ENCODE assay signal across 18 cellular contexts in the genomic region with DNA sequence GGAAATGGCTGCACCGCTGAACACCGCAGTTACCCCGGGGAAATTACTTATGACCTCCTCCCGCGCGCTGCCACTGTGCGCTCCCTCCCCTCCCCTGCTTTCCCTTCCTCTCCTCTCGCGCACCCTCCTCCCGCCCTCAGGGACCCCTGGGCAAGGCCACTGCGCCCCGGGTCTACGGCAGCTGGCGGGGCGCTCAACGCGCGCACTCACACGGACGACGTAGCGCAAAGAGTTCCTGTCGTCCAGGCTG. TPM values are rescaled to one million over a fixed set of nuclear protein-coding genes. Genes with fewer than 3 reads are reported as not detected.
DNase-seq lines count a peak whose midpoint lies in the region; ATAC-seq, FAIRE-seq and TF ChIP-seq lines count a peak whose summit lies in the region.
"Had no signal": no experiment of that assay in that cellular context is flagged by ENCODE, and none has a peak within 500 bp of the region (broad histone marks: within the 10 kb centered on the region; RNA-seq: fewer than 3 reads in every experiment).

No MANE protein-coding gene starts in this region.

- H2AK5ac ChIP-seq in H1 (ENCODE audit: low read depth, low read length) (no peak overlapping the region), mesendoderm (ENCODE audit: low read length) (no peak overlapping the region)

- intact Hi-C loops in PC-3 (cut with micrococcal nuclease) = no loop called here

- H4K91ac ChIP-seq in H1 (replicated peaks; ENCODE audit: insufficient read length, low read length) = peak overlapping the region; percentile 54

- H3K18ac ChIP-seq in H1 (ENCODE audit: extremely low read depth, low read length) (peak overlapping the region; percentile 90; the same call in 1 of the 2 replicates), mesendoderm (ENCODE audit: low read length) (no peak overlapping the region)

- DNase-seq in PC-3 (no peak), H1 (ENCODE audit: low read depth in 1 of 2, low spot score in 2 of 2) (no peak), mesendoderm (no peak), upper lobe of left lung (peak in 1 of 2 donors; percentile 86), activated T-cell treated with anti-CD3 and anti-CD28 coated beads for 4 hours (no peak)
- DNase-seq: activated effector memory CD4-positive, alpha-beta T cell treated with Interleukin-2 at 50 U/mL for 16 hours; DMS79; head of caudate nucleus; NCI-H2171; T-helper 1 cell had no signal

- H4K5ac ChIP-seq in H1 (ENCODE audit: insufficient read length, low read depth, low read length) (peak overlapping the region; percentile 29), mesendoderm (ENCODE audit: low read length) (no peak overlapping the region)

- WGBS in H1 (ENCODE audit: extremely low coverage in 1 of 2, insufficient coverage in 1 of 2, insufficient read length in 1 of 2, insufficient replicate concordance in 2 of 2, low coverage in 1 of 2, low lambda C conversion rate in 2 of 2, missing lambda C conversion rate in 1 of 2), 2 experiments = 1% methylated on average over 21 of the region's 23 CpGs; no CpG with 5 or more reads in 1 of the 2 experiments
- WGBS in mesendoderm (ENCODE audit: extremely low coverage, insufficient coverage, low lambda C conversion rate) = no CpG with 5 or more reads among the region's 23 CpGs
- WGBS in upper lobe of left lung, 2 donors = 24 to 39% methylated on average over 18 to 23 of the region's 23 CpGs

- no peaks in the 10 kb centered on the region for H3K36me3 ChIP-seq in PC-3 (ENCODE audit: low read depth, low read length)
- H3K36me3 ChIP-seq in H1 (ENCODE audit: control insufficient read depth in 2 of 4, insufficient read depth in 4 of 4, low read length in 3 of 4) = no peaks in the 10 kb centered on the region; a peak in 1 of 8 replicates
- no peaks in the 10 kb centered on the region for H3K36me3 ChIP-seq in mesendoderm (ENCODE audit: control insufficient read depth, insufficient read depth, low read length)
- H3K36me3 ChIP-seq in upper lobe of left lung = no peaks in the 10 kb centered on the region

- peak overlapping the region; percentile 72; the same call in 1 of the 2 replicates for H2BK20ac ChIP-seq in H1 (ENCODE audit: low read length)

- H3F3A ChIP-seq in PC-3 (ENCODE audit: low read length, unreplicated experiment) = no peaks in the 10 kb centered on the region

- no peak overlapping the region for H2AFZ ChIP-seq in PC-3 (ENCODE audit: low read length)
- no peak overlapping the region for H2AFZ ChIP-seq in H1 (ENCODE audit: low read length)

- no peaks in the 10 kb centered on the region for H3K9me2 ChIP-seq in PC-3 (replicated peaks; ENCODE audit: low read length)

- H3K9ac ChIP-seq in PC-3 (ENCODE audit: low read length) (no peak overlapping the region), H1 (replicated peaks in 1 of 4; ENCODE audit: extremely low read depth in 1 of 4, low read depth in 3 of 4, low read length in 3 of 4) (no peak overlapping the region; a peak in 2 of 7 replicates), mesendoderm (ENCODE audit: low read length) (no peak overlapping the region)

- H3K23me2 ChIP-seq in H1 (ENCODE audit: low read depth, low read length) = peaks cover 29% of the 10 kb centered on the region; the same call in 1 of the 2 replicates

- H2BK15ac ChIP-seq in H1 (ENCODE audit: low read length) (no peak overlapping the region; the same call in 1 of the 2 replicates), mesendoderm (replicated peaks; ENCODE audit: low read depth) (no peak overlapping the region)

- TF ChIP-seq POLR2A in H1 (IDR thresholded peaks at IDR 0.05; ENCODE audit: control extremely low read depth in 1 of 2, low read depth in 2 of 2, low read length in 2 of 2) (no peak), upper lobe of left lung (IDR thresholded peaks at IDR 0.05) (peak in 1 of 4 donors; percentile 47)

- no TSS peak for BruUV-seq in PC-3 (replicated peaks; lab: Mats Ljungman, UMichigan)

- FAIRE-seq in H1 (lab: Jason Lieb, UNC) = no peak

- peak overlapping the region; percentile 14 for H2BK120ac ChIP-seq in H1 (replicated peaks; ENCODE audit: low read depth, low read length)
- no peak overlapping the region for H2BK120ac ChIP-seq in mesendoderm (ENCODE audit: low read depth, low read length)

- H3K4ac ChIP-seq in H1 (replicated peaks; ENCODE audit: insufficient read length, low read depth, low read length) (peak overlapping the region; percentile 78), mesendoderm (ENCODE audit: low read depth, low read length) (no peak overlapping the region)

- no peaks in the 10 kb centered on the region for H3K9me3 ChIP-seq in PC-3 (ENCODE audit: low read length)
- H3K9me3 ChIP-seq in H1 (ENCODE audit: insufficient read depth in 2 of 2, low read depth in 1 of 2, low read length in 1 of 2) = no peaks in the 10 kb centered on the region
- no peaks in the 10 kb centered on the region for H3K9me3 ChIP-seq in upper lobe of left lung

- H3K4me2 ChIP-seq in PC-3 (ENCODE audit: low read length) (no peak overlapping the region), H1 (ENCODE audit: insufficient read depth in 1 of 2, low read depth in 2 of 2, low read length in 2 of 2) (peak overlapping the region; percentile 78 to 96), mesendoderm (ENCODE audit: low read length) (peak overlapping the region; percentile 2)

- peaks cover 14% of the 10 kb centered on the region; the same call in 1 of the 2 replicates for H3K4me1 ChIP-seq in PC-3 (ENCODE audit: insufficient read depth, low read length)
- H3K4me1 ChIP-seq in H1 (replicated peaks in 1 of 4; ENCODE audit: control insufficient read depth in 3 of 4, insufficient read depth in 4 of 4, low read length in 3 of 4) = peaks cover 5 to 32% (median 15%) of the 10 kb centered on the region in 4 experiments
- no peaks in the 10 kb centered on the region for H3K4me1 ChIP-seq in mesendoderm (ENCODE audit: control insufficient read depth, low read depth, low read length)
- H3K4me1 ChIP-seq in upper lobe of left lung = peaks cover 3 to 30% (median 10%) of the 10 kb centered on the region in 4 donors

- CTCF ChIA-PET in PC-3 (lab: Charles Lee) (interaction anchor here (1.0 kb wide), 1 partner anchor 53 kb away, joined by 10 read pairs; no protein-coding TSS in a partner anchor), H1 (lab: Charles Lee; ENCODE audit: partially characterized antibody) (interaction anchor here (0.9 to 2.8 kb wide), 16 partner anchors 11 to 458 kb away, joined by 3 to 23 read pairs (median 6); no protein-coding TSS in a partner anchor)

- peak overlapping the region; percentile 80; the same call in 1 of the 2 replicates for H2BK12ac ChIP-seq in H1 (ENCODE audit: low read depth, low read length)

- H3K27ac ChIP-seq in PC-3 (ENCODE audit: low read length) (peak overlapping the region; percentile 62; the same call in 1 of the 2 replicates), H1 (ENCODE audit: low read depth, low read length) (no peak overlapping the region), mesendoderm (ENCODE audit: low read depth, low read length) (no peak overlapping the region), upper lobe of left lung (peak overlapping the region; percentile 57 to 85 (median 69))
- H3K27ac ChIP-seq: coronary artery, RWPE1 had no signal

- H3K56ac ChIP-seq in H1 (replicated peaks; ENCODE audit: insufficient read length, low read depth, low read length) = no peak overlapping the region
- no peak overlapping the region for H3K56ac ChIP-seq in mesendoderm (ENCODE audit: low read length)

- H4K8ac ChIP-seq in H1 (ENCODE audit: extremely low read depth, insufficient read depth, low read length) (peak overlapping the region; percentile 69; the same call in 1 of the 2 replicates), mesendoderm (ENCODE audit: low read depth, low read length) (no peak overlapping the region)

- H4K20me1 ChIP-seq in PC-3 (ENCODE audit: low read length) (no peaks in the 10 kb centered on the region), H1 (replicated peaks in 1 of 2; ENCODE audit: control insufficient read depth in 1 of 2, insufficient read depth in 2 of 2, low read length in 2 of 2) (peaks cover 0 to 4% of the 10 kb centered on the region in 2 experiments)

- H2BK5ac ChIP-seq in H1 (ENCODE audit: low read depth, low read length) (no peak overlapping the region), mesendoderm (ENCODE audit: low read length) (no peak overlapping the region)

- H3K79me2 ChIP-seq in PC-3 (ENCODE audit: low read length) (no peaks in the 10 kb centered on the region), H1 (ENCODE audit: control insufficient read depth in 1 of 2, insufficient read depth in 2 of 2, low read length in 2 of 2) (no peaks in the 10 kb centered on the region), mesendoderm (ENCODE audit: control insufficient read depth, insufficient read depth, low read length) (no peaks in the 10 kb centered on the region)

- POLR2A ChIA-PET in PC-3 (lab: Charles Lee; ENCODE audit: unreplicated experiment) (interaction anchor here (0.6 kb wide), 1 partner anchor 67 kb away, joined by 6 read pairs; no protein-coding TSS in a partner anchor), H1 (lab: Charles Lee; ENCODE audit: partially characterized antibody) (interaction anchor here (0.8 to 5.0 kb wide), 12 partner anchors 9 to 103 kb away, joined by 3 to 57 read pairs (median 4); no protein-coding TSS in a partner anchor)

- no peak for TF ChIP-seq EP300 in H1 (IDR thresholded peaks at IDR 0.05; ENCODE audit: borderline replicate concordance in 1 of 2, low read depth in 2 of 2, low read length in 2 of 2)
- TF ChIP-seq EP300 in upper lobe of left lung (IDR thresholded peaks at IDR 0.05) = no peak

- TF ChIP-seq CTCF in PC-3 (conservative IDR thresholded peaks at IDR 0.05; ENCODE audit: low read depth, low read length) (no peak), H1 (IDR thresholded peaks at IDR 0.05; ENCODE audit: control extremely low read depth in 1 of 3, insufficient read depth in 1 of 3, low read depth in 1 of 3, low read length in 3 of 3) (no peak), upper lobe of left lung (IDR thresholded peaks at IDR 0.05) (no peak)

- H3K23ac ChIP-seq in H1 (ENCODE audit: insufficient read length) (no peak overlapping the region), mesendoderm (ENCODE audit: low read length) (no peak overlapping the region)

- H3K4me3 ChIP-seq in PC-3 (ENCODE audit: low read length) (no peak overlapping the region), H1 (ENCODE audit: extremely low read depth in 1 of 4, insufficient read depth in 2 of 4, low read depth in 3 of 4, low read length in 4 of 4) (peak overlapping the region; percentile 55 to 65 (median 63)), mesendoderm (ENCODE audit: low read length) (no peak overlapping the region), upper lobe of left lung (peak overlapping the region in 3 of 4 donors; percentile 25 to 39 (median 39))

- H3K14ac ChIP-seq in H1 (ENCODE audit: insufficient read length) = no peak overlapping the region

- ATAC-seq in PC-3 (no peak), upper lobe of left lung (ENCODE audit: low FRiP score in 2 of 2) (peak; percentile 33 to 75), GM19395 (IDR thresholded peaks at IDR 0.05; ENCODE audit: unreplicated experiment) (no peak), HG03045 (IDR thresholded peaks at IDR 0.05; ENCODE audit: unreplicated experiment) (no peak)

- TF ChIP-seq RAD21 in H1 (IDR thresholded peaks at IDR 0.05 in 1 of 2, conservative IDR thresholded peaks at IDR 0.05 in 1 of 2; ENCODE audit: low read depth in 2 of 2, low read length in 2 of 2) = no peak

- no peaks in the 10 kb centered on the region for H3K27me3 ChIP-seq in PC-3 (ENCODE audit: low read length)
- peaks cover 22 to 66% (median 66%) of the 10 kb centered on the region in 4 experiments for H3K27me3 ChIP-seq in H1 (replicated peaks in 1 of 4; ENCODE audit: control insufficient read depth in 3 of 4, extremely low read depth in 1 of 4, insufficient read depth in 3 of 4, low read length in 3 of 4)
- peaks cover 46% of the 10 kb centered on the region for H3K27me3 ChIP-seq in mesendoderm (ENCODE audit: insufficient read depth, low read length, poor library complexity)
- H3K27me3 ChIP-seq in upper lobe of left lung = peaks cover 1 to 26% (median 7%) of the 10 kb centered on the region in 4 donors

- H3K79me1 ChIP-seq in H1 (ENCODE audit: low read depth, low read length) (no peaks in the 10 kb centered on the region), mesendoderm (ENCODE audit: low read length) (no peaks in the 10 kb centered on the region)

RNA-seq across cellular contexts. Expression of a gene that starts 7.9 kb away (rescaled TPM):
- total RNA-seq in PC-3 (2014; rRNA removed) (8.6 and 14.4 TPM in 2 replicates), upper lobe of left lung (10 to 100 TPM in 5 of 6 donors, 1 to 10 TPM in 1; 4.8 to 59.1 (median 30.8) TPM)
- 0.15 TPM in 1 of 2 replicates, not detected in the other for total RNA-seq in H1 (2021; fragmentation: NEBNext Ultra II Directional; extraction: Animal tissue kit (Norgen Biotek cat#: 25700))
- polyA plus RNA-seq in H1 (2011; rRNA removed) = 0.15 and 0.20 TPM in 2 replicates
- 0.06 TPM for polyA plus RNA-seq in H1 (2011; cell fraction: cytosol; rRNA removed)
- 0.19 TPM for polyA plus RNA-seq in H1 (2011; cell fraction: nucleus; rRNA removed)
- polyA plus RNA-seq in H1 (2012, experiment 1 of 2) = 0.28 to 0.85 TPM (median 0.65 TPM) in 4 replicates
- 0.07 TPM for polyA plus RNA-seq in H1 (2012, experiment 2 of 2)
- polyA plus RNA-seq in H1 (2013, experiment 1 of 2) = 0.12 TPM
- 0.06 TPM for polyA plus RNA-seq in H1 (2013, experiment 2 of 2)
- polyA minus RNA-seq in H1 (2011; rRNA and poly(A)+ RNA removed) = 0.06 and 0.07 TPM in 2 replicates
- not detected for polyA minus RNA-seq in H1 (2011; cell fraction: cytosol; rRNA and poly(A)+ RNA removed)
- not detected for polyA minus RNA-seq in H1 (2011; cell fraction: nucleus; rRNA and poly(A)+ RNA removed)
- polyA plus RNA-seq in mesendoderm (2013, experiment 1 of 2) = 0.03 TPM
- not detected for polyA plus RNA-seq in mesendoderm (2013, experiment 2 of 2)
- total RNA-seq: activated CD8-positive, alpha-beta memory T cell treated with anti-CD3 and anti-CD28 coated beads for 36 hours had no signal
- polyA plus RNA-seq: CD14-positive monocyte, esophagus, IgD-negative memory B cell had no signal

RNA-seq across cellular contexts. Expression of a gene that starts 20.2 kb away (rescaled TPM):
- total RNA-seq in PC-3 (2014; rRNA removed) = 0.12 and 0.18 TPM in 2 replicates
- total RNA-seq in H1 (2021; fragmentation: NEBNext Ultra II Directional; extraction: Animal tissue kit (Norgen Biotek cat#: 25700)) = 0.56 and 0.75 TPM in 2 replicates
- 2.1 and 3.2 TPM in 2 replicates for polyA plus RNA-seq in H1 (2011; rRNA removed)
- polyA plus RNA-seq in H1 (2011; cell fraction: cytosol; rRNA removed) = 1.2 TPM
- polyA plus RNA-seq in H1 (2011; cell fraction: nucleus; rRNA removed) = 2.3 TPM
- polyA plus RNA-seq in H1 (2012, experiment 1 of 2) = 1.1 to 3.0 TPM (median 2.2 TPM) in 4 replicates
- polyA plus RNA-seq in H1 (2012, experiment 2 of 2) = 1.0 TPM
- polyA plus RNA-seq in H1 (2013, experiment 1 of 2) = 1.4 TPM
- polyA plus RNA-seq in H1 (2013, experiment 2 of 2) = 1.1 TPM
- polyA minus RNA-seq in H1 (2011; rRNA and poly(A)+ RNA removed) = 0.44 and 0.57 TPM in 2 replicates
- polyA minus RNA-seq in H1 (2011; cell fraction: cytosol; rRNA and poly(A)+ RNA removed) = 0.88 TPM
- 0.70 TPM for polyA minus RNA-seq in H1 (2011; cell fraction: nucleus; rRNA and poly(A)+ RNA removed)
- 0.03 TPM for polyA plus RNA-seq in mesendoderm (2013, experiment 1 of 2)
- 0.03 TPM for polyA plus RNA-seq in mesendoderm (2013, experiment 2 of 2)
- total RNA-seq in upper lobe of left lung = 1 to 10 TPM in 3 of 6 donors, under 1 TPM in 1, not detected in 2; 0.91 to 2.3 (median 1.4) TPM
- total RNA-seq: activated CD8-positive, alpha-beta memory T cell treated with anti-CD3 and anti-CD28 coated beads for 36 hours had no signal
- polyA plus RNA-seq: CD14-positive monocyte, esophagus, IgD-negative memory B cell had no signal

Comparison
In these comparisons a context has a peak if more than half of its experiments do, and no peak if none do; other contexts are left out.
1. ATAC-seq: peak in upper lobe of left lung (2 of 2); none in PC-3 (single experiment), GM19395 (single experiment) and HG03045 (single experiment).
2. H3K27ac ChIP-seq: peak in PC-3 (single experiment) and upper lobe of left lung (4 of 4); none in H1 (single experiment) and mesendoderm (single experiment).
3. H3K4me3 ChIP-seq: peak in H1 (4 of 4) and upper lobe of left lung (3 of 4); none in PC-3 (single experiment) and mesendoderm (single experiment).